Comparison of ENCODE assay signal across 8 cellular contexts in genomic region chr17:74176546-74177001, GRCh38. TPM values are rescaled to one million over a fixed set of nuclear protein-coding genes. Genes with fewer than 3 reads are reported as not detected.
A peak's percentile ranks its signal among the peaks of the same experiment; 100 is the strongest.
DNase-seq lines count a peak whose midpoint lies in the region; ATAC-seq and TF ChIP-seq lines count a peak whose summit lies in the region.

No MANE protein-coding gene starts in this region.

- H3F3A ChIP-seq in GM23338 (replicated peaks; ENCODE audit: low read depth): no peaks in the 10 kb centered on the region

- H3K4me3 Mint-ChIP-seq in GM23338: no peak overlapping the region
- no peak overlapping the region for H3K4me3 Mint-ChIP-seq in activated CD4-positive, alpha-beta T cell treated with anti-CD3 and anti-CD28 coated beads, Interleukin-2, amount 10 ng/mL, durations not matched to agents 24 days and 14 days
- H3K4me3 Mint-ChIP-seq in memory B cell: no peak overlapping the region
- H3K4me3 Mint-ChIP-seq in stimulated activated memory B cell treated with anti-CD40 and anti-IgM and Interleukin-4, amounts not matched to agents 10 μg/mL and 1 μg/mL and 100 μg/mL, for 72 hours: no peak overlapping the region

- peak; percentile 96 to 97 for TF ChIP-seq CTCF in GM23338 (conservative IDR thresholded peaks at IDR 0.05; ENCODE audit: low read depth in 2 of 2)

- no peak overlapping the region for H3K4me2 ChIP-seq in GM23338

- no peaks in the 10 kb centered on the region for H3K9me2 ChIP-seq in GM23338 (ENCODE audit: insufficient read depth)

- H3K27ac Mint-ChIP-seq in GM23338 (no peak overlapping the region), memory B cell (no peak overlapping the region)
- no peak overlapping the region for H3K27ac Mint-ChIP-seq in activated CD4-positive, alpha-beta T cell treated with anti-CD3 and anti-CD28 coated beads, Interleukin-2, amount 10 ng/mL, durations not matched to agents 24 days and 14 days
- no peak overlapping the region for H3K27ac Mint-ChIP-seq in stimulated activated memory B cell treated with anti-CD40 and anti-IgM and Interleukin-4, amounts not matched to agents 10 μg/mL and 1 μg/mL and 100 μg/mL, for 72 hours

- H3K27me3 ChIP-seq in GM23338 (ENCODE audit: insufficient read depth): no peaks in the 10 kb centered on the region

- H3K27me3 Mint-ChIP-seq in GM23338 (ENCODE audit: insufficient read depth, low read depth, poor library complexity) (peaks cover 15% of the 10 kb centered on the region), memory B cell (peaks cover 33% of the 10 kb centered on the region)
- peaks cover 17% of the 10 kb centered on the region for H3K27me3 Mint-ChIP-seq in activated CD4-positive, alpha-beta T cell treated with anti-CD3 and anti-CD28 coated beads, Interleukin-2, amount 10 ng/mL, durations not matched to agents 24 days and 14 days
- H3K27me3 Mint-ChIP-seq in stimulated activated memory B cell treated with anti-CD40 and anti-IgM and Interleukin-4, amounts not matched to agents 10 μg/mL and 1 μg/mL and 100 μg/mL, for 72 hours: peaks cover 62% of the 10 kb centered on the region

- no peak overlapping the region for H2AFZ ChIP-seq in GM23338

- intact Hi-C loops in activated CD4-positive, alpha-beta T cell treated with anti-CD3 and anti-CD28 coated beads, Interleukin-2, amount 10 ng/mL, durations not matched to agents 24 days and 14 days (cut with micrococcal nuclease): loop anchor here (5.0 kb wide), 1 partner anchor 84 kb away; no protein-coding TSS in a partner anchor

- H3K27ac ChIP-seq in GM23338 (ENCODE audit: low read depth): no peak overlapping the region

- DNase-seq in AG20443 (ENCODE audit: low spot score): peak; percentile 87
- peak; percentile 88 for DNase-seq in GM23338 (ENCODE audit: low spot score)
- peak; percentile 72 for DNase-seq in NCI-H2196 (lab: John Stamatoyannopoulos, UW; ENCODE audit: unreplicated experiment)
- peak; percentile 80 for DNase-seq in activated CD4-positive, alpha-beta T cell treated with anti-CD3 and anti-CD28 coated beads, Interleukin-2, amount 10 ng/mL, durations not matched to agents 24 days and 14 days
- peak; percentile 85 for DNase-seq in ecto neural progenitor cell (ENCODE audit: low spot score)
- DNase-seq in memory B cell (ENCODE audit: low spot score in 2 of 2): no peak

- H3K9me3 Mint-ChIP-seq in GM23338: no peaks in the 10 kb centered on the region
- no peaks in the 10 kb centered on the region for H3K9me3 Mint-ChIP-seq in activated CD4-positive, alpha-beta T cell treated with anti-CD3 and anti-CD28 coated beads, Interleukin-2, amount 10 ng/mL, durations not matched to agents 24 days and 14 days
- H3K9me3 Mint-ChIP-seq in memory B cell: no peaks in the 10 kb centered on the region
- H3K9me3 Mint-ChIP-seq in stimulated activated memory B cell treated with anti-CD40 and anti-IgM and Interleukin-4, amounts not matched to agents 10 μg/mL and 1 μg/mL and 100 μg/mL, for 72 hours: peaks cover 1% of the 10 kb centered on the region

- no peaks in the 10 kb centered on the region for H3K4me1 ChIP-seq in GM23338 (ENCODE audit: insufficient read depth)

- no peaks in the 10 kb centered on the region for H3K36me3 ChIP-seq in GM23338 (ENCODE audit: insufficient read depth)

- no peaks in the 10 kb centered on the region for H3K36me3 Mint-ChIP-seq in GM23338 (ENCODE audit: low read depth)
- H3K36me3 Mint-ChIP-seq in activated CD4-positive, alpha-beta T cell treated with anti-CD3 and anti-CD28 coated beads, Interleukin-2, amount 10 ng/mL, durations not matched to agents 24 days and 14 days (ENCODE audit: low read depth): no peaks in the 10 kb centered on the region
- H3K36me3 Mint-ChIP-seq in memory B cell: no peaks in the 10 kb centered on the region
- H3K36me3 Mint-ChIP-seq in stimulated activated memory B cell treated with anti-CD40 and anti-IgM and Interleukin-4, amounts not matched to agents 10 μg/mL and 1 μg/mL and 100 μg/mL, for 72 hours: no peaks in the 10 kb centered on the region

- H3K79me2 ChIP-seq in GM23338 (replicated peaks; ENCODE audit: insufficient read depth): no peaks in the 10 kb centered on the region

- H4K20me1 ChIP-seq in GM23338 (replicated peaks; ENCODE audit: insufficient read depth): no peaks in the 10 kb centered on the region

- H3K4me3 ChIP-seq in GM23338: no peak overlapping the region

- H3K4me1 Mint-ChIP-seq in GM23338: peaks cover 8% of the 10 kb centered on the region
- no peaks in the 10 kb centered on the region for H3K4me1 Mint-ChIP-seq in activated CD4-positive, alpha-beta T cell treated with anti-CD3 and anti-CD28 coated beads, Interleukin-2, amount 10 ng/mL, durations not matched to agents 24 days and 14 days
- H3K4me1 Mint-ChIP-seq in memory B cell: peaks cover 3% of the 10 kb centered on the region
- no peaks in the 10 kb centered on the region for H3K4me1 Mint-ChIP-seq in stimulated activated memory B cell treated with anti-CD40 and anti-IgM and Interleukin-4, amounts not matched to agents 10 μg/mL and 1 μg/mL and 100 μg/mL, for 72 hours

- ATAC-seq in GM23338 (peak; percentile 94), memory B cell (ENCODE audit: low read depth) (peak; percentile 50), GM18873 (IDR thresholded peaks at IDR 0.05; ENCODE audit: low FRiP score, unreplicated experiment) (no peak)
- ATAC-seq in stimulated activated memory B cell treated with anti-CD40 and anti-IgM and Interleukin-4, amounts not matched to agents 10 μg/mL and 1 μg/mL and 100 μg/mL, for 72 hours: peak; percentile 39

TF ChIP-seq in GM23338, 12 proteins besides CTCF, POLR2A, EP300 and RAD21 (continues in another document):
- TF ChIP-seq ETS1 (IDR thresholded peaks at IDR 0.05) (no peak), EZH2phosphoT487 (IDR thresholded peaks at IDR 0.05; ENCODE audit: unreplicated experiment) (no peak), ZNF331 (CRISPR knock-in tag; IDR thresholded peaks at IDR 0.05; ENCODE audit: low read depth) (no peak), CREB1 (CRISPR knock-in tag; IDR thresholded peaks at IDR 0.05; ENCODE audit: low read depth) (no peak)
- TF ChIP-seq, protein P1, sequence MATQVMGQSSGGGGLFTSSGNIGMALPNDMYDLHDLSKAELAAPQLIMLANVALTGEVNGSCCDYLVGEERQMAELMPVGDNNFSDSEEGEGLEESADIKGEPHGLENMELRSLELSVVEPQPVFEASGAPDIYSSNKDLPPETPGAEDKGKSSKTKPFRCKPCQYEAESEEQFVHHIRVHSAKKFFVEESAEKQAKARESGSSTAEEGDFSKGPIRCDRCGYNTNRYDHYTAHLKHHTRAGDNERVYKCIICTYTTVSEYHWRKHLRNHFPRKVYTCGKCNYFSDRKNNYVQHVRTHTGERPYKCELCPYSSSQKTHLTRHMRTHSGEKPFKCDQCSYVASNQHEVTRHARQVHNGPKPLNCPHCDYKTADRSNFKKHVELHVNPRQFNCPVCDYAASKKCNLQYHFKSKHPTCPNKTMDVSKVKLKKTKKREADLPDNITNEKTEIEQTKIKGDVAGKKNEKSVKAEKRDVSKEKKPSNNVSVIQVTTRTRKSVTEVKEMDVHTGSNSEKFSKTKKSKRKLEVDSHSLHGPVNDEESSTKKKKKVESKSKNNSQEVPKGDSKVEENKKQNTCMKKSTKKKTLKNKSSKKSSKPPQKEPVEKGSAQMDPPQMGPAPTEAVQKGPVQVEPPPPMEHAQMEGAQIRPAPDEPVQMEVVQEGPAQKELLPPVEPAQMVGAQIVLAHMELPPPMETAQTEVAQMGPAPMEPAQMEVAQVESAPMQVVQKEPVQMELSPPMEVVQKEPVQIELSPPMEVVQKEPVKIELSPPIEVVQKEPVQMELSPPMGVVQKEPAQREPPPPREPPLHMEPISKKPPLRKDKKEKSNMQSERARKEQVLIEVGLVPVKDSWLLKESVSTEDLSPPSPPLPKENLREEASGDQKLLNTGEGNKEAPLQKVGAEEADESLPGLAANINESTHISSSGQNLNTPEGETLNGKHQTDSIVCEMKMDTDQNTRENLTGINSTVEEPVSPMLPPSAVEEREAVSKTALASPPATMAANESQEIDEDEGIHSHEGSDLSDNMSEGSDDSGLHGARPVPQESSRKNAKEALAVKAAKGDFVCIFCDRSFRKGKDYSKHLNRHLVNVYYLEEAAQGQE (IDR thresholded peaks at IDR 0.05; ENCODE audit: unreplicated experiment): no peak

RNA-seq across cellular contexts. Expression of gene RPL38, which starts 26.9 kb away (rescaled TPM):
- 231 and 286 TPM in 2 replicates for total RNA-seq in GM23338 (2014; rRNA removed; shearing (Covaris generic))
- 5,312 and 5,616 TPM in 2 replicates for polyA plus RNA-seq in GM23338 (2016; fragmentation: Nextera tagmentation; extraction: Ambion mirVana)
- total RNA-seq in activated CD4-positive, alpha-beta T cell treated with anti-CD3 and anti-CD28 coated beads, Interleukin-2, amount 10 ng/mL, durations not matched to agents 24 days and 14 days: 1,176 and 1,244 TPM in 2 replicates

RNA-seq across cellular contexts. Expression of gene TTYH2, which starts 36.8 kb away (rescaled TPM):
- 3.9 and 5.2 TPM in 2 replicates for total RNA-seq in GM23338 (2014; rRNA removed; shearing (Covaris generic))
- polyA plus RNA-seq in GM23338 (2016; fragmentation: Nextera tagmentation; extraction: Ambion mirVana): 1.4 and 2.1 TPM in 2 replicates
- 7.8 and 8.1 TPM in 2 replicates for total RNA-seq in activated CD4-positive, alpha-beta T cell treated with anti-CD3 and anti-CD28 coated beads, Interleukin-2, amount 10 ng/mL, durations not matched to agents 24 days and 14 days

Comparison
In these comparisons a context has a peak if more than half of its experiments do, and no peak if none do; other contexts are left out.
1. DNase-seq: peak in AG20443 (single experiment), GM23338 (single experiment), NCI-H2196 (single experiment), activated CD4-positive, alpha-beta T cell treated with anti-CD3 and anti-CD28 coated beads, Interleukin-2, amount 10 ng/mL, durations not matched to agents 24 days and 14 days (single experiment) and ecto neural progenitor cell (single experiment); none in memory B cell (0 of 2).